In genomic region chr15:59622289-59622688, GRCh38 we compare ENCODE assay signal across 8 cellular contexts. TPM values are rescaled to one million over a fixed set of nuclear protein-coding genes. Genes with fewer than 3 reads are reported as not detected.
DNase-seq lines count a peak whose midpoint lies in the region; ATAC-seq and TF ChIP-seq lines count a peak whose summit lies in the region.

No MANE protein-coding gene starts in this region.

- H3K27ac Mint-ChIP-seq in Caco-2 (ENCODE audit: unreplicated experiment) (no peak overlapping the region), glutamatergic neuron (ENCODE audit: unreplicated experiment) (no peak overlapping the region)

- H3K9me3 ChIP-seq in Caco-2: no peaks in the 10 kb centered on the region

- ATAC-seq in GM19463 (IDR thresholded peaks at IDR 0.05; ENCODE audit: unreplicated experiment) (peak; percentile 96), GM18505 (IDR thresholded peaks at IDR 0.05; ENCODE audit: unreplicated experiment) (no peak), sciatic nerve (no peak)

- H3K27me3 Mint-ChIP-seq in Caco-2 (ENCODE audit: insufficient read depth, unreplicated experiment) (no peaks in the 10 kb centered on the region), glutamatergic neuron (ENCODE audit: unreplicated experiment) (no peaks in the 10 kb centered on the region)

- no peaks in the 10 kb centered on the region; the same call in 1 of the 2 replicates for H3K27me3 ChIP-seq in Caco-2 (replicated peaks; ENCODE audit: control insufficient read depth, insufficient read depth, low read length)

- intact Hi-C loops in Caco-2 (cut with micrococcal nuclease; ENCODE audit: unreplicated experiment): loop anchor here (1.0 kb wide), 1 partner anchor 89 kb away; no protein-coding TSS in a partner anchor
- intact Hi-C loops in sciatic nerve (cut with DNase I): no loop called here

- DNase-seq in Caco-2 (peak; percentile 70 to 71), NB4 (ENCODE audit: low read depth) (peak; percentile 57), glutamatergic neuron (peak; percentile 65), sciatic nerve (ENCODE audit: low spot score) (no peak)
- DNase-seq in activated CD8-positive, alpha-beta memory T cell treated with anti-CD3 and anti-CD28 coated beads, Interleukin-2, amount 50 U/mL, for 48 hours: peak; percentile 69
- DNase-seq in stimulated activated CD8-positive, alpha-beta memory T cell treated with anti-CD3 and anti-CD28 coated beads, Interleukin-7, amount 100 ng/mL, for 48 hours (ENCODE audit: extremely low read depth in 1 of 2, low read depth in 1 of 2): peak; percentile 33 to 52

- H3K4me1 Mint-ChIP-seq in Caco-2 (ENCODE audit: low read depth, unreplicated experiment) (no peaks in the 10 kb centered on the region), glutamatergic neuron (ENCODE audit: low read depth, unreplicated experiment) (no peaks in the 10 kb centered on the region)

- no peaks in the 10 kb centered on the region for H3K36me3 ChIP-seq in Caco-2 (ENCODE audit: control insufficient read depth, insufficient read depth, low read length)

- H3K4me3 Mint-ChIP-seq in Caco-2 (ENCODE audit: unreplicated experiment) (no peak overlapping the region), glutamatergic neuron (ENCODE audit: unreplicated experiment) (no peak overlapping the region)

- H3K36me3 Mint-ChIP-seq in Caco-2 (ENCODE audit: insufficient read depth, unreplicated experiment): no peaks in the 10 kb centered on the region
- no peaks in the 10 kb centered on the region for H3K36me3 Mint-ChIP-seq in glutamatergic neuron (ENCODE audit: unreplicated experiment)

- H3K4me3 ChIP-seq in Caco-2 (ENCODE audit: low read depth, low read length) (no peak overlapping the region), NB4 (ENCODE audit: low read depth, low read length) (no peak overlapping the region)

- no TSS peak for BruUV-seq in Caco-2 (replicated peaks; lab: Mats Ljungman, UMichigan)

- H3K9me3 Mint-ChIP-seq in Caco-2 (ENCODE audit: unreplicated experiment) (no peaks in the 10 kb centered on the region), glutamatergic neuron (ENCODE audit: unreplicated experiment) (no peaks in the 10 kb centered on the region)

- TF ChIP-seq CTCF in Caco-2 (IDR thresholded peaks at IDR 0.05; ENCODE audit: insufficient read depth in 1 of 2, low read depth in 1 of 2, low read length in 1 of 2, severe bottlenecking in 1 of 2, unreplicated experiment in 1 of 2) (peak; percentile 26 to 70), NB4 (IDR thresholded peaks at IDR 0.05; ENCODE audit: low read depth, low read length) (peak; percentile 58), glutamatergic neuron (IDR thresholded peaks at IDR 0.05; ENCODE audit: partially characterized antibody, unreplicated experiment) (peak; percentile 35)

- CTCF ChIA-PET in Caco-2 (lab: Charles Lee): no interaction called here

- POLR2A ChIA-PET in Caco-2 (lab: Charles Lee): no interaction called here

- H3K4me1 ChIP-seq in Caco-2: no peaks in the 10 kb centered on the region; the same call in 1 of the 2 replicates

- TF ChIP-seq POLR2A in NB4 (IDR thresholded peaks at IDR 0.05; ENCODE audit: extremely low read depth, insufficient read length) (no peak), GM18505 (IDR thresholded peaks at IDR 0.05; ENCODE audit: borderline replicate concordance, extremely low read depth, insufficient read depth, insufficient read length) (no peak)

RNA-seq across cellular contexts. Expression of gene GCNT3, which starts 10.7 kb away (rescaled TPM):
- total RNA-seq in Caco-2 (2022): 1.9 and 2.5 TPM in 2 replicates
- total RNA-seq in glutamatergic neuron (ENCODE audit: unreplicated experiment): not detected
- total RNA-seq in sciatic nerve: not detected

RNA-seq across cellular contexts. Expression of gene GTF2A2, which starts 35.0 kb away (rescaled TPM):
- total RNA-seq in Caco-2 (2022) (147 and 153 TPM in 2 replicates), glutamatergic neuron (ENCODE audit: unreplicated experiment) (105 TPM), sciatic nerve (73.2 TPM)
